In genomic region chr15:52020253-52021085, GRCh38 we compare ENCODE assay signal across 8 cellular contexts. TPM values are rescaled to one million over a fixed set of nuclear protein-coding genes. Genes with fewer than 3 reads are reported as not detected.
A peak's percentile ranks its signal among the peaks of the same experiment; 100 is the strongest.
DNase-seq lines count a peak whose midpoint lies in the region; ATAC-seq and TF ChIP-seq lines count a peak whose summit lies in the region.

No MANE protein-coding gene starts in this region.

- peaks cover 24 to 47% of the 10 kb centered on the region in 2 donors for H3K4me1 Mint-ChIP-seq in stimulated activated naive B cell treated with anti-CD40 and anti-IgM and Interleukin-4, amounts not matched to agents 10 μg/mL and 1 μg/mL and 100 μg/mL, for 72 hours

- H3K36me3 Mint-ChIP-seq in stimulated activated naive B cell treated with anti-CD40 and anti-IgM and Interleukin-4, amounts not matched to agents 10 μg/mL and 1 μg/mL and 100 μg/mL, for 72 hours, result peaks cover 2 to 3% of the 10 kb centered on the region in 2 donors

- no peak for ATAC-seq in stimulated activated naive B cell treated with anti-CD40 and anti-IgM and Interleukin-4, amounts not matched to agents 10 μg/mL and 1 μg/mL and 100 μg/mL, for 72 hours (replicated peaks)

- TF ChIP-seq CTCF in adrenal gland (IDR thresholded peaks at IDR 0.05), result no peak

- H3K9ac ChIP-seq in BLaER1 treated with 17β-estradiol and CSF1 and Interleukin-3, amounts not matched to agents 10 nM and 100 nM, result peak overlapping the region; percentile 93 to 100 (median 98)
- peak overlapping the region; percentile 79 for H3K9ac ChIP-seq in HUES6 (ENCODE audit: low read length)

- no peak for TF ChIP-seq POLR2A in adrenal gland (IDR thresholded peaks at IDR 0.05)

- intact Hi-C loops in adrenal gland (cut with DNase I), result loop anchor here in 1 of 2 donors (10.0 kb wide), 1 partner anchor 54 kb away; no protein-coding TSS in a partner anchor

- H3K4me3 ChIP-seq in BLaER1 treated with 17β-estradiol and CSF1 and Interleukin-3, amounts not matched to agents 10 nM and 100 nM, result peak overlapping the region; percentile 64 to 95 (median 81)
- H3K4me3 ChIP-seq in HUES6 (ENCODE audit: low read depth, low read length), result peak overlapping the region; percentile 84
- peak overlapping the region; percentile 2 to 87 (median 83) for H3K4me3 ChIP-seq in adrenal gland

- peak overlapping the region; percentile 75 to 93 (median 84) for H3K4me2 ChIP-seq in BLaER1 treated with 17β-estradiol and CSF1 and Interleukin-3, amounts not matched to agents 10 nM and 100 nM

- peaks cover 32 to 60% (median 55%) of the 10 kb centered on the region in 11 experiments; a peak in 21 of 22 replicates for H4K20me1 ChIP-seq in BLaER1 treated with 17β-estradiol and CSF1 and Interleukin-3, amounts not matched to agents 10 nM and 100 nM

- peak overlapping the region; percentile 91 to 93 for H3K4me3 Mint-ChIP-seq in stimulated activated naive B cell treated with anti-CD40 and anti-IgM and Interleukin-4, amounts not matched to agents 10 μg/mL and 1 μg/mL and 100 μg/mL, for 72 hours

- H3K9me3 ChIP-seq in BLaER1 treated with 17β-estradiol and CSF1 and Interleukin-3, amounts not matched to agents 10 nM and 100 nM (replicated peaks in 1 of 11), result peaks cover 0 to 18% (median 4%) of the 10 kb centered on the region in 11 experiments; a peak in 8 of 22 replicates
- H3K9me3 ChIP-seq in HUES6 (ENCODE audit: control insufficient read depth, insufficient read depth, low read depth, low read length) (no peaks in the 10 kb centered on the region), adrenal gland (replicated peaks in 1 of 3) (no peaks in the 10 kb centered on the region)

- H3K4me1 ChIP-seq in BLaER1 treated with 17β-estradiol and CSF1 and Interleukin-3, amounts not matched to agents 10 nM and 100 nM, result peaks cover 30 to 59% (median 39%) of the 10 kb centered on the region in 10 experiments
- H3K4me1 ChIP-seq in HUES6 (ENCODE audit: control insufficient read depth, insufficient read depth, low read length) (peaks cover 18% of the 10 kb centered on the region), adrenal gland (replicated peaks in 1 of 2) (peaks cover 24 to 33% of the 10 kb centered on the region in 2 donors)

- DNase-seq in adrenal gland (no peak), inferior parietal cortex (ENCODE audit: extremely low spot score) (peak; percentile 71), NCI-H2081 treated with DMSO at 0.1 percent for 48 hours (lab: John Stamatoyannopoulos, UW) (no peak), activated gamma-delta T cell (lab: John Stamatoyannopoulos, UW) (no peak)
- no peak for DNase-seq in stimulated activated naive B cell treated with anti-CD40 and anti-IgM and Interleukin-4, amounts not matched to agents 10 μg/mL and 1 μg/mL and 100 μg/mL, for 72 hours
- DNase-seq in activated CD4-positive, CD25-positive, alpha-beta regulatory T cell (lab: John Stamatoyannopoulos, UW), result no peak

- WGBS in adrenal gland, 4 donors, result 2 to 3% (median 3%) methylated on average over 10 of the region's 10 CpGs

- H3K36me3 ChIP-seq in BLaER1 treated with 17β-estradiol and CSF1 and Interleukin-3, amounts not matched to agents 10 nM and 100 nM, result peaks cover 0 to 19% (median 13%) of the 10 kb centered on the region in 11 experiments; a peak in 14 of 22 replicates
- H3K36me3 ChIP-seq in HUES6 (ENCODE audit: control insufficient read depth, insufficient read depth, low read length) (no peaks in the 10 kb centered on the region), adrenal gland (replicated peaks in 1 of 2) (no peaks in the 10 kb centered on the region)

- H3K27ac ChIP-seq in BLaER1 treated with 17β-estradiol and CSF1 and Interleukin-3, amounts not matched to agents 10 nM and 100 nM, result peak overlapping the region; percentile 95 to 100 (median 98)
- H3K27ac ChIP-seq in HUES6 (ENCODE audit: low read depth, low read length) (peak overlapping the region; percentile 56), adrenal gland (peak overlapping the region; percentile 77 to 100 (median 96))

- H3K9me3 Mint-ChIP-seq in stimulated activated naive B cell treated with anti-CD40 and anti-IgM and Interleukin-4, amounts not matched to agents 10 μg/mL and 1 μg/mL and 100 μg/mL, for 72 hours, result no peaks in the 10 kb centered on the region

- H3K27me3 ChIP-seq in BLaER1 treated with 17β-estradiol and CSF1 and Interleukin-3, amounts not matched to agents 10 nM and 100 nM, result no peaks in the 10 kb centered on the region
- H3K27me3 ChIP-seq in HUES6 (ENCODE audit: control insufficient read depth, insufficient read depth, low read length), result no peaks in the 10 kb centered on the region
- H3K27me3 ChIP-seq in adrenal gland, result no peaks in the 10 kb centered on the region

- peaks cover 0 to 8% of the 10 kb centered on the region in 2 donors for H3K27me3 Mint-ChIP-seq in stimulated activated naive B cell treated with anti-CD40 and anti-IgM and Interleukin-4, amounts not matched to agents 10 μg/mL and 1 μg/mL and 100 μg/mL, for 72 hours

- H3K27ac Mint-ChIP-seq in stimulated activated naive B cell treated with anti-CD40 and anti-IgM and Interleukin-4, amounts not matched to agents 10 μg/mL and 1 μg/mL and 100 μg/mL, for 72 hours, result peak overlapping the region; percentile 97

RNA-seq across cellular contexts. Expression of gene MAPK6, which starts 1.4 kb away (rescaled TPM):
- total RNA-seq in adrenal gland, result 10 to 100 TPM in 7 of 8 donors, 1 to 10 TPM in 1; 8.8 to 32.3 (median 17.1) TPM
- polyA plus RNA-seq in adrenal gland, result 10 to 100 TPM in 1 of 3 donors, 1 to 10 TPM in 2; 2.9 to 25.5 (median 4.7) TPM

RNA-seq across cellular contexts. Expression of gene LEO1, which starts 48.9 kb away (rescaled TPM):
- 10 to 100 TPM; 10.6 to 22.0 (median 15.0) TPM for total RNA-seq in adrenal gland
- polyA plus RNA-seq in adrenal gland, result 10 to 100 TPM in 1 of 3 donors, 1 to 10 TPM in 2; 6.6 to 44.6 (median 9.5) TPM
